20 cellular contexts compared by ENCODE assay signal in genomic region chr1:225483818-225484656, GRCh38. TPM values are rescaled to one million over a fixed set of nuclear protein-coding genes. Genes with fewer than 3 reads are reported as not detected.
DNase-seq lines count a peak whose midpoint lies in the region; ATAC-seq, FAIRE-seq and TF ChIP-seq lines count a peak whose summit lies in the region.
"Had no signal": no experiment of that assay in that cellular context is flagged by ENCODE, and none has a peak within 500 bp of the region (broad histone marks: within the 10 kb centered on the region; RNA-seq: fewer than 3 reads in every experiment).

No MANE protein-coding gene starts in this region.

- H3K27ac Mint-ChIP-seq in Calu3 (ENCODE audit: unreplicated experiment), result no peak overlapping the region
- peak overlapping the region; percentile 88 for H3K27ac Mint-ChIP-seq in astrocyte (ENCODE audit: unreplicated experiment)
- H3K27ac Mint-ChIP-seq: HFFc6 had no signal

- intact Hi-C loops in Calu3 (cut with micrococcal nuclease; ENCODE audit: unreplicated experiment), result loop anchor here (10.0 kb wide), 1 partner anchor 171 kb away; the partner anchor contains the start of gene ENAH
- intact Hi-C loops in left ventricle myocardium superior (cut with micrococcal nuclease), result no loop called here
- intact Hi-C loops in posterior vena cava (cut with DNase I), result no loop called here

- H3K27me3 ChIP-seq in astrocyte (ENCODE audit: insufficient read depth, low read length), result no peaks in the 10 kb centered on the region
- H3K27me3 ChIP-seq: cardiac muscle cell had no signal

- H3K9me3 ChIP-seq in astrocyte (ENCODE audit: insufficient read depth, low read depth, low read length), result no peaks in the 10 kb centered on the region
- H3K9me3 ChIP-seq: esophagus squamous epithelium, thoracic aorta had no signal

- H4K20me1 ChIP-seq in astrocyte (ENCODE audit: insufficient read depth, low read length), result peaks cover 29% of the 10 kb centered on the region

- H3K4me1 ChIP-seq in astrocyte (ENCODE audit: insufficient read depth, low read length), result peaks cover 9% of the 10 kb centered on the region

- ATAC-seq in left ventricle myocardium superior (peak; percentile 82), HG03342 (IDR thresholded peaks at IDR 0.05; ENCODE audit: unreplicated experiment) (no peak)

- H3K36me3 Mint-ChIP-seq in Calu3 (ENCODE audit: insufficient read depth, unreplicated experiment) (peaks cover 4% of the 10 kb centered on the region), astrocyte (ENCODE audit: low read depth, unreplicated experiment) (peaks cover 3% of the 10 kb centered on the region)
- H3K36me3 Mint-ChIP-seq: IgD-negative memory B cell had no signal

- H3K4me2 ChIP-seq in astrocyte (ENCODE audit: low read length), result no peak overlapping the region

- no peak overlapping the region for H3K9ac ChIP-seq in astrocyte (ENCODE audit: low read length)

- H3K27ac ChIP-seq in astrocyte (ENCODE audit: low read depth, low read length), result no peak overlapping the region
- H3K27ac ChIP-seq: cardiac muscle cell had no signal

- H3K4me3 Mint-ChIP-seq in Calu3 (ENCODE audit: low read depth, unreplicated experiment) (no peak overlapping the region), astrocyte (ENCODE audit: unreplicated experiment) (no peak overlapping the region)
- H3K4me3 Mint-ChIP-seq: HFFc6, IgD-negative memory B cell had no signal

- H3K9me3 Mint-ChIP-seq in Calu3 (ENCODE audit: low read depth, unreplicated experiment) (no peaks in the 10 kb centered on the region), astrocyte (ENCODE audit: unreplicated experiment) (peaks cover 2% of the 10 kb centered on the region)
- H3K9me3 Mint-ChIP-seq: HFFc6, IgD-negative memory B cell, nephron had no signal

- no peak overlapping the region for H2AFZ ChIP-seq in astrocyte (ENCODE audit: low read depth, low read length)

- H3K4me3 ChIP-seq in astrocyte (ENCODE audit: insufficient read depth, low read depth, low read length), result no peak overlapping the region
- H3K4me3 ChIP-seq: cardiac muscle cell, esophagus squamous epithelium, thoracic aorta had no signal

- no peak for FAIRE-seq in astrocyte (lab: Jason Lieb, UNC)
- FAIRE-seq: TTC549 had no signal

- CTCF ChIA-PET in Calu3 (lab: Charles Lee), result interaction anchor here (0.6 to 1.1 kb wide), 2 partner anchors 288 to 498 kb away, joined by 4 to 5 read pairs; no protein-coding TSS in a partner anchor

- peaks cover 3% of the 10 kb centered on the region for H3K36me3 ChIP-seq in astrocyte (ENCODE audit: insufficient read depth, low read length)
- H3K36me3 ChIP-seq: cardiac muscle cell, esophagus squamous epithelium, thoracic aorta had no signal

- TSS peak; percentile 23 for BruUV-seq in Calu3 (replicated peaks; lab: Mats Ljungman, UMichigan)

- DNase-seq in Calu3 (no peak), astrocyte (ENCODE audit: low read depth) (no peak), left ventricle myocardium superior (no peak), posterior vena cava (ENCODE audit: low spot score) (peak; percentile 68), NCI-H2196 treated with DMSO at 0.1 percent for 48 hours (lab: John Stamatoyannopoulos, UW; ENCODE audit: unreplicated experiment) (no peak), COR-L47 (lab: John Stamatoyannopoulos, UW) (no peak), hepatic stellate cell (ENCODE audit: low spot score) (no peak)
- DNase-seq: activated CD4-positive, alpha-beta T cell treated with anti-CD3 and anti-CD28 coated beads for 48 hours; activated CD8-positive, alpha-beta memory T cell treated with anti-CD3 and anti-CD28 coated beads, Interleukin-2, amount 50 U/mL, for 4 hours; activated effector memory CD4-positive, alpha-beta T cell treated with anti-CD3 and anti-CD28 coated beads, Interleukin-2, amount 50 U/mL, for 16 hours; DND-41; esophagus squamous epithelium; HFFc6; NCI-H1694 had no signal

- TF ChIP-seq CTCF in Calu3 (IDR thresholded peaks at IDR 0.05; ENCODE audit: unreplicated experiment) (no peak), astrocyte (IDR thresholded peaks at IDR 0.05; ENCODE audit: insufficient read depth, low read depth, low read length) (no peak)

- H3K79me2 ChIP-seq in astrocyte (ENCODE audit: insufficient read depth, low read length), result no peaks in the 10 kb centered on the region

- H3K4me1 Mint-ChIP-seq in Calu3 (ENCODE audit: low read depth, unreplicated experiment), result peaks cover 15% of the 10 kb centered on the region
- H3K4me1 Mint-ChIP-seq in astrocyte (ENCODE audit: low read depth, unreplicated experiment), result peaks cover 28% of the 10 kb centered on the region

- H3K27me3 Mint-ChIP-seq in Calu3 (ENCODE audit: unreplicated experiment) (no peaks in the 10 kb centered on the region), astrocyte (ENCODE audit: low read depth, unreplicated experiment) (no peaks in the 10 kb centered on the region)

RNA-seq across cellular contexts. Expression of gene LBR, which starts 56.2 kb away (rescaled TPM):
- 172 and 183 TPM in 2 replicates for total RNA-seq in Calu3 (2022)
- total RNA-seq in astrocyte, result 35.0 and 42.6 TPM in 2 replicates
- 9.5 TPM for total RNA-seq in left ventricle myocardium superior
- 10 to 100 TPM; 52.4 to 61.3 TPM for total RNA-seq in posterior vena cava
